In the genomic region with DNA sequence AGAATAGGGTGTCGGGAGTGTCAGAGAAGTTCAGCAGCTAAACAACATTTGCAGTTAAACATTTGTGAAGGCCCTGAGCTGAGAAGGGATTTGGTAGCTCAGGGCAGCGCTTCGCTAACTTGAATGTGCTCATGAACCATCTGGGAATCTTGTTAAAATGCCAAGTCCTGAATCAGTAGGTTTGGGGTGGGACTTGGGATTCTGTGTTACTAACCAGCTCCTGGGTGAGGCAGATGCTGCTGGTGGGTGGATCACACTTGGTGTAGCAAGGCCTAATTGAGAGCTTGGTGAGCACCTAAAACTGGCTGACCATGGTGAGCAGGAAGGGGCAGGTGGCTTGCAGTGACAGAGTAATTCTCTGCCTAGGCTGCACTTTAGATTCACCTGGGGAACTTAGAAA, we compare ENCODE assay signal across 10 cellular contexts. TPM values are rescaled to one million over a fixed set of nuclear protein-coding genes. Genes with fewer than 3 reads are reported as not detected.
DNase-seq lines count a peak whose midpoint lies in the region; ATAC-seq, FAIRE-seq and TF ChIP-seq lines count a peak whose summit lies in the region.
"Had no signal": no experiment of that assay in that cellular context is flagged by ENCODE, and none has a peak within 500 bp of the region (broad histone marks: within the 10 kb centered on the region; RNA-seq: fewer than 3 reads in every experiment).

No MANE protein-coding gene starts in this region.

- 0 out of 8 replicates have a peak, but pooled peaks cover 0 to 3% (median 0%) of the 10 kb centered on the region in 4 experiments for H3K36me3 ChIP-seq in H1 (ENCODE audit: control insufficient read depth in 2 of 4, insufficient read depth in 4 of 4, low read length in 3 of 4)
- H3K36me3 ChIP-seq in mesenchymal stem cell (ENCODE audit: control insufficient read depth in 1 of 2, insufficient read depth in 2 of 2, low read depth in 1 of 2, low read length in 2 of 2), result peaks cover 0 to 3% of the 10 kb centered on the region in 2 experiments
- H3K36me3 ChIP-seq: tibial artery had no signal

- no peak overlapping the region for H2AFZ ChIP-seq in H1 (ENCODE audit: low read length)
- H2AFZ ChIP-seq in mesenchymal stem cell (ENCODE audit: low read depth, low read length), result no peak overlapping the region

- H3K4ac ChIP-seq in H1 (replicated peaks; ENCODE audit: insufficient read length, low read depth, low read length) (no peak overlapping the region), mesenchymal stem cell (ENCODE audit: low read depth in 1 of 2, low read length in 2 of 2) (no peak overlapping the region)

- no peak overlapping the region for H3K4me2 ChIP-seq in H1 (ENCODE audit: insufficient read depth in 1 of 2, low read depth in 2 of 2, low read length in 2 of 2)
- no peak overlapping the region for H3K4me2 ChIP-seq in mesenchymal stem cell (ENCODE audit: low read length, poor library complexity, severe bottlenecking)

- no peak for ATAC-seq in HG02852 (IDR thresholded peaks at IDR 0.05; ENCODE audit: unreplicated experiment)
- ATAC-seq in HG02610 (IDR thresholded peaks at IDR 0.05; ENCODE audit: unreplicated experiment), result no peak

- H3K14ac ChIP-seq in H1 (ENCODE audit: insufficient read length) (no peak overlapping the region), mesenchymal stem cell (ENCODE audit: low read length in 2 of 2) (no peak overlapping the region)

- H3K4me3 ChIP-seq in H1 (ENCODE audit: extremely low read depth in 1 of 4, insufficient read depth in 2 of 4, low read depth in 3 of 4, low read length in 4 of 4) (no peak overlapping the region), mesenchymal stem cell (ENCODE audit: insufficient read depth in 1 of 2, low read depth in 1 of 2, low read length in 2 of 2) (no peak overlapping the region)
- H3K4me3 ChIP-seq: tibial artery had no signal

- no peak overlapping the region for H2BK15ac ChIP-seq in H1 (ENCODE audit: low read length)
- H2BK15ac ChIP-seq in mesenchymal stem cell (ENCODE audit: low read depth, poor library complexity, severe bottlenecking), result no peak overlapping the region

- no peak overlapping the region for H2BK20ac ChIP-seq in H1 (ENCODE audit: low read length)

- H4K8ac ChIP-seq in H1 (ENCODE audit: extremely low read depth, insufficient read depth, low read length) (no peak overlapping the region), mesenchymal stem cell (ENCODE audit: low read length) (no peak overlapping the region)

- H4K91ac ChIP-seq in H1 (replicated peaks; ENCODE audit: insufficient read length, low read length), result no peak overlapping the region
- H4K91ac ChIP-seq in mesenchymal stem cell (ENCODE audit: low read length), result no peak overlapping the region

- TF ChIP-seq RAD21 in H1 (IDR thresholded peaks at IDR 0.05 in 1 of 2, conservative IDR thresholded peaks at IDR 0.05 in 1 of 2; ENCODE audit: low read depth in 2 of 2, low read length in 2 of 2), result no peak

- H2BK12ac ChIP-seq in H1 (ENCODE audit: low read depth, low read length), result 0 out of 2 replicates have a peak overlapping the region, but pooled peaks have one; percentile 46
- peak overlapping the region in 1 of 2 experiments; percentile 42 for H2BK12ac ChIP-seq in mesenchymal stem cell (ENCODE audit: low read length in 2 of 2)

- TF ChIP-seq EP300 in H1 (IDR thresholded peaks at IDR 0.05; ENCODE audit: borderline replicate concordance in 1 of 2, low read depth in 2 of 2, low read length in 2 of 2), result no peak

- H2BK5ac ChIP-seq in H1 (ENCODE audit: low read depth, low read length), result no peak overlapping the region
- H2BK5ac ChIP-seq in mesenchymal stem cell (ENCODE audit: low read depth, low read length, poor library complexity, severe bottlenecking), result no peak overlapping the region

- H3K18ac ChIP-seq in H1 (ENCODE audit: extremely low read depth, low read length), result no peak overlapping the region
- H3K18ac ChIP-seq in mesenchymal stem cell (ENCODE audit: low read depth in 1 of 2, low read length in 2 of 2), result no peak overlapping the region

- CTCF ChIA-PET in H1 (lab: Charles Lee; ENCODE audit: partially characterized antibody), result interaction anchor here (0.8 to 1.9 kb wide), 4 partner anchors 11 to 105 kb away, joined by 3 to 5 read pairs (median 3); no protein-coding TSS in a partner anchor

- DNase-seq in DMS 273 (lab: John Stamatoyannopoulos, UW; ENCODE audit: unreplicated experiment), result peak; percentile 97
- peak; percentile 83 for DNase-seq in NCI-H2171 treated with DMSO at 0.1 percent for 48 hours (lab: John Stamatoyannopoulos, UW)
- no peak for DNase-seq in H1 (ENCODE audit: low read depth in 1 of 2, low spot score in 2 of 2)
- DNase-seq in mesenchymal stem cell, result no peak
- DNase-seq in NCI-H1092 treated with DMSO at 0.1 percent for 48 hours (lab: John Stamatoyannopoulos, UW), result no peak
- DNase-seq in T1000 (lab: John Stamatoyannopoulos, UW), result no peak
- DNase-seq: activated T-cell treated with anti-CD3 and anti-CD28 coated beads, Interleukin-2, amount 50 U/mL, for 1 hour; tibial artery had no signal

- H3K4me1 ChIP-seq in H1 (replicated peaks in 1 of 4; ENCODE audit: control insufficient read depth in 3 of 4, insufficient read depth in 4 of 4, low read length in 3 of 4) (peaks cover 0 to 5% (median 2%) of the 10 kb centered on the region in 4 experiments; a peak in 5 of 7 replicates), mesenchymal stem cell (ENCODE audit: control insufficient read depth, insufficient read depth, low read depth, low read length) (peaks cover 8% of the 10 kb centered on the region)

- H3K79me1 ChIP-seq in H1 (ENCODE audit: low read depth, low read length), result 0 out of 2 replicates have a peak, but pooled peaks cover 4% of the 10 kb centered on the region
- peaks cover 30% of the 10 kb centered on the region for H3K79me1 ChIP-seq in mesenchymal stem cell (replicated peaks; ENCODE audit: low read length, poor library complexity, severe bottlenecking)

- H4K5ac ChIP-seq in H1 (ENCODE audit: insufficient read length, low read depth, low read length), result no peak overlapping the region

- H3K27ac ChIP-seq in H1 (ENCODE audit: low read depth, low read length) (no peak overlapping the region), mesenchymal stem cell (ENCODE audit: low read length, poor library complexity, severe bottlenecking) (no peak overlapping the region)
- H3K27ac ChIP-seq: tibial artery had no signal

- TF ChIP-seq CTCF in H1 (IDR thresholded peaks at IDR 0.05; ENCODE audit: control extremely low read depth in 1 of 3, insufficient read depth in 1 of 3, low read depth in 1 of 3, low read length in 3 of 3), result no peak

- no peaks in the 10 kb centered on the region for H3K23me2 ChIP-seq in H1 (ENCODE audit: low read depth, low read length)

- no peak for TF ChIP-seq POLR2A in H1 (IDR thresholded peaks at IDR 0.05; ENCODE audit: control extremely low read depth in 1 of 2, low read depth in 2 of 2, low read length in 2 of 2)

- 92% methylated on average over 3 of the region's 3 CpGs; no CpG with 5 or more reads in 1 of the 2 experiments for WGBS in H1 (ENCODE audit: extremely low coverage in 1 of 2, insufficient coverage in 1 of 2, insufficient read length in 1 of 2, insufficient replicate concordance in 2 of 2, low coverage in 1 of 2, low lambda C conversion rate in 2 of 2, missing lambda C conversion rate in 1 of 2), 2 experiments
- 92% methylated on average over 3 of the region's 3 CpGs for WGBS in mesenchymal stem cell

- H3K23ac ChIP-seq in H1 (ENCODE audit: insufficient read length) (no peak overlapping the region), mesenchymal stem cell (ENCODE audit: low read length in 2 of 2) (peak overlapping the region in 1 of 2 experiments; percentile 83)

- no peaks in the 10 kb centered on the region for H3K9me3 ChIP-seq in H1 (ENCODE audit: insufficient read depth in 2 of 2, low read depth in 1 of 2, low read length in 1 of 2)
- no peaks in the 10 kb centered on the region for H3K9me3 ChIP-seq in mesenchymal stem cell (ENCODE audit: control insufficient read depth, low read length)
- H3K9me3 ChIP-seq: tibial artery had no signal

- H3K79me2 ChIP-seq in H1 (ENCODE audit: control insufficient read depth in 1 of 2, insufficient read depth in 2 of 2, low read length in 2 of 2), result peaks cover 3 to 86% of the 10 kb centered on the region in 2 experiments; a peak in 3 of 4 replicates

- H2BK120ac ChIP-seq in H1 (replicated peaks; ENCODE audit: low read depth, low read length) (no peak overlapping the region), mesenchymal stem cell (ENCODE audit: low read depth, low read length) (no peak overlapping the region)

- FAIRE-seq in H1 (lab: Jason Lieb, UNC), result no peak

- H4K20me1 ChIP-seq in H1 (replicated peaks in 1 of 2; ENCODE audit: control insufficient read depth in 1 of 2, insufficient read depth in 2 of 2, low read length in 2 of 2), result peaks cover 3 to 9% of the 10 kb centered on the region in 2 experiments

- H3K9ac ChIP-seq in H1 (replicated peaks in 1 of 4; ENCODE audit: extremely low read depth in 1 of 4, low read depth in 3 of 4, low read length in 3 of 4), result no peak overlapping the region
- H3K9ac ChIP-seq in mesenchymal stem cell (ENCODE audit: low read length), result peak overlapping the region; percentile 64

- H2AK5ac ChIP-seq in H1 (ENCODE audit: low read depth, low read length) (0 out of 2 replicates have a peak overlapping the region, but pooled peaks have one; percentile 46), mesenchymal stem cell (ENCODE audit: low read length, severe bottlenecking) (no peak overlapping the region)

- H3K27me3 ChIP-seq in H1 (replicated peaks in 1 of 4; ENCODE audit: control insufficient read depth in 3 of 4, extremely low read depth in 1 of 4, insufficient read depth in 3 of 4, low read length in 3 of 4) (no peaks in the 10 kb centered on the region), mesenchymal stem cell (ENCODE audit: control insufficient read depth in 1 of 2, insufficient read depth in 1 of 2, low read length in 2 of 2) (no peaks in the 10 kb centered on the region)
- H3K27me3 ChIP-seq: tibial artery had no signal

- no peak overlapping the region for H3K56ac ChIP-seq in H1 (replicated peaks; ENCODE audit: insufficient read length, low read depth, low read length)

- POLR2A ChIA-PET in H1 (lab: Charles Lee; ENCODE audit: partially characterized antibody), result interaction anchor here (0.9 kb wide), 1 partner anchor 91 kb away, joined by 3 read pairs; no protein-coding TSS in a partner anchor

RNA-seq across cellular contexts. Expression of a gene that starts 5.9 kb away (rescaled TPM):
- total RNA-seq in H1 (2021; fragmentation: NEBNext Ultra II Directional; extraction: Animal tissue kit (Norgen Biotek cat#: 25700)), result 46.8 and 51.3 TPM in 2 replicates
- polyA plus RNA-seq in H1 (2011; rRNA removed), result 31.2 and 47.7 TPM in 2 replicates
- 50.5 TPM for polyA plus RNA-seq in H1 (2011; cell fraction: cytosol; rRNA removed)
- polyA plus RNA-seq in H1 (2011; cell fraction: nucleus; rRNA removed), result 49.3 TPM
- polyA plus RNA-seq in H1 (2012, experiment 1 of 2), result 39.8 to 49.7 TPM (median 43.5 TPM) in 4 replicates
- 17.8 TPM for polyA plus RNA-seq in H1 (2012, experiment 2 of 2)
- polyA plus RNA-seq in H1 (2013, experiment 1 of 2), result 84.1 TPM
- polyA plus RNA-seq in H1 (2013, experiment 2 of 2), result 101 TPM
- 56.8 and 93.4 TPM in 2 replicates for polyA minus RNA-seq in H1 (2011; rRNA and poly(A)+ RNA removed)
- 28.1 TPM for polyA minus RNA-seq in H1 (2011; cell fraction: cytosol; rRNA and poly(A)+ RNA removed)
- polyA minus RNA-seq in H1 (2011; cell fraction: nucleus; rRNA and poly(A)+ RNA removed), result 44.6 TPM
- polyA plus RNA-seq in mesenchymal stem cell (2013, experiment 1 of 2), result 111 TPM
- polyA plus RNA-seq in mesenchymal stem cell (2013, experiment 2 of 2), result 115 TPM

RNA-seq across cellular contexts. Expression of a gene that starts 38.6 kb away (rescaled TPM):
- 22.6 and 25.9 TPM in 2 replicates for total RNA-seq in H1 (2021; fragmentation: NEBNext Ultra II Directional; extraction: Animal tissue kit (Norgen Biotek cat#: 25700))
- 23.8 and 26.8 TPM in 2 replicates for polyA plus RNA-seq in H1 (2011; rRNA removed)
- 27.6 TPM for polyA plus RNA-seq in H1 (2011; cell fraction: cytosol; rRNA removed)
- polyA plus RNA-seq in H1 (2011; cell fraction: nucleus; rRNA removed), result 100 TPM
- 23.2 to 34.5 TPM (median 32.4 TPM) in 4 replicates for polyA plus RNA-seq in H1 (2012, experiment 1 of 2)
- 16.8 TPM for polyA plus RNA-seq in H1 (2012, experiment 2 of 2)
- 13.7 TPM for polyA plus RNA-seq in H1 (2013, experiment 1 of 2)
- polyA plus RNA-seq in H1 (2013, experiment 2 of 2), result 12.5 TPM
- polyA minus RNA-seq in H1 (2011; rRNA and poly(A)+ RNA removed), result 25.5 and 26.0 TPM in 2 replicates
- 16.0 TPM for polyA minus RNA-seq in H1 (2011; cell fraction: cytosol; rRNA and poly(A)+ RNA removed)
- polyA minus RNA-seq in H1 (2011; cell fraction: nucleus; rRNA and poly(A)+ RNA removed), result 23.4 TPM
- 25.8 TPM for polyA plus RNA-seq in mesenchymal stem cell (2013, experiment 1 of 2)
- 22.7 TPM for polyA plus RNA-seq in mesenchymal stem cell (2013, experiment 2 of 2)

RNA-seq across cellular contexts. Expression of a gene that starts 38.7 kb away (rescaled TPM):
- 13.4 and 14.6 TPM in 2 replicates for total RNA-seq in H1 (2021; fragmentation: NEBNext Ultra II Directional; extraction: Animal tissue kit (Norgen Biotek cat#: 25700))
- polyA plus RNA-seq in H1 (2011; rRNA removed), result 18.9 and 30.8 TPM in 2 replicates
- polyA plus RNA-seq in H1 (2011; cell fraction: cytosol; rRNA removed), result 21.9 TPM
- 97.9 TPM for polyA plus RNA-seq in H1 (2011; cell fraction: nucleus; rRNA removed)
- polyA plus RNA-seq in H1 (2012, experiment 1 of 2), result 11.9 to 22.8 TPM (median 19.8 TPM) in 4 replicates
- 11.9 TPM for polyA plus RNA-seq in H1 (2012, experiment 2 of 2)
- polyA plus RNA-seq in H1 (2013, experiment 1 of 2), result 21.5 TPM
- 21.1 TPM for polyA plus RNA-seq in H1 (2013, experiment 2 of 2)
- 2.6 and 3.8 TPM in 2 replicates for polyA minus RNA-seq in H1 (2011; rRNA and poly(A)+ RNA removed)
- polyA minus RNA-seq in H1 (2011; cell fraction: cytosol; rRNA and poly(A)+ RNA removed), result 7.5 TPM
- polyA minus RNA-seq in H1 (2011; cell fraction: nucleus; rRNA and poly(A)+ RNA removed), result 9.9 TPM
- polyA plus RNA-seq in mesenchymal stem cell (2013, experiment 1 of 2), result 44.6 TPM
- polyA plus RNA-seq in mesenchymal stem cell (2013, experiment 2 of 2), result 43.2 TPM

Comparison
In these comparisons a context has a peak if more than half of its experiments do, and no peak if none do; other contexts are left out.
1. DNase-seq: peak in DMS 273 (single experiment) and NCI-H2171 treated with DMSO at 0.1 percent for 48 hours (single experiment); none in H1 (0 of 2), mesenchymal stem cell (single experiment), NCI-H1092 treated with DMSO at 0.1 percent for 48 hours (single experiment) and T1000 (single experiment).